Comparison of ENCODE assay signal across 1 cellular context in the genomic region with DNA sequence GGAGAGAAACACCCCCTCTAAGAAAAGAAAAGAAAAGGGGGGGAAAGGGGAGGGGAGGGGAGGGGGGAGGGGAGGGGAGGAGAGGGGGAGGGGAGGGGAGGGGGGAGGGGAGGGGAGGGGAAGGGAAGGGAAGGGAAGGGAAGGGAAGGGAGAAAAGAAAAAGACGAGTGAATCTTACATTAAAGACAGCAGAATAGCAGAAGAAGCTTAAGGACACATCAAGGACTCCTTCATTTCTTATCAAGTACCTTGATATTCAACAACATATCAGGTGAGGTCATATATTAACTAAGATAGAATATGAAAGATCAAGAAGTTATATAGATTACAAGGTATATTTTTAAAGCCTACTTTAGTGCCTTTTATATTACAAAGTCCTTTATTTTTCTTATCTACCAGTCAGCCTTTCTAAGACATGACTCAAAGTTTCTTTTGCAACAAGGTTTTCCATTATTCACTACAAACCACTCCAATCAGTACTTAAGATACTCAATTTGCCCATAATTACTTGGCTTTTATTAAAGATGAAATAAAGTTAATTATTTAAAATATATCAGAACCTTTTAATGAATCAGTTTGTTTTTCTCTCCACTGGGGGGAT.
TF ChIP-seq lines count a peak whose summit lies in the region.

No MANE protein-coding gene starts in this region.

TF ChIP-seq in IMR-90, 13 proteins besides CTCF, POLR2A, EP300 and RAD21:
- TF ChIP-seq, protein P1, sequence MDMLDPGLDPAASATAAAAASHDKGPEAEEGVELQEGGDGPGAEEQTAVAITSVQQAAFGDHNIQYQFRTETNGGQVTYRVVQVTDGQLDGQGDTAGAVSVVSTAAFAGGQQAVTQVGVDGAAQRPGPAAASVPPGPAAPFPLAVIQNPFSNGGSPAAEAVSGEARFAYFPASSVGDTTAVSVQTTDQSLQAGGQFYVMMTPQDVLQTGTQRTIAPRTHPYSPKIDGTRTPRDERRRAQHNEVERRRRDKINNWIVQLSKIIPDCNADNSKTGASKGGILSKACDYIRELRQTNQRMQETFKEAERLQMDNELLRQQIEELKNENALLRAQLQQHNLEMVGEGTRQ (IDR thresholded peaks at IDR 0.05; ENCODE audit: low read depth, low read length) = no peak
- no peak for TF ChIP-seq NFE2L2 (IDR thresholded peaks at IDR 0.05; ENCODE audit: low read depth, low read length)
- TF ChIP-seq, protein P2, sequence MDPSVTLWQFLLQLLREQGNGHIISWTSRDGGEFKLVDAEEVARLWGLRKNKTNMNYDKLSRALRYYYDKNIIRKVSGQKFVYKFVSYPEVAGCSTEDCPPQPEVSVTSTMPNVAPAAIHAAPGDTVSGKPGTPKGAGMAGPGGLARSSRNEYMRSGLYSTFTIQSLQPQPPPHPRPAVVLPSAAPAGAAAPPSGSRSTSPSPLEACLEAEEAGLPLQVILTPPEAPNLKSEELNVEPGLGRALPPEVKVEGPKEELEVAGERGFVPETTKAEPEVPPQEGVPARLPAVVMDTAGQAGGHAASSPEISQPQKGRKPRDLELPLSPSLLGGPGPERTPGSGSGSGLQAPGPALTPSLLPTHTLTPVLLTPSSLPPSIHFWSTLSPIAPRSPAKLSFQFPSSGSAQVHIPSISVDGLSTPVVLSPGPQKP (IDR thresholded peaks at IDR 0.05; ENCODE audit: borderline replicate concordance, low read depth, low read length) = no peak
- no peak for TF ChIP-seq SMC3 (IDR thresholded peaks at IDR 0.05; ENCODE audit: low read depth, low read length)
- no peak for TF ChIP-seq FOS (IDR thresholded peaks at IDR 0.05; ENCODE audit: low read depth, low read length)
- no peak for TF ChIP-seq BHLHE40 (IDR thresholded peaks at IDR 0.05; ENCODE audit: low read depth, low read length)
- TF ChIP-seq MXI1 (IDR thresholded peaks at IDR 0.05; ENCODE audit: borderline replicate concordance, low read depth, low read length) = no peak
- TF ChIP-seq CHD1 (IDR thresholded peaks at IDR 0.05; ENCODE audit: low read depth, low read length) = no peak
- TF ChIP-seq RCOR1 (IDR thresholded peaks at IDR 0.05; ENCODE audit: insufficient replicate concordance, low read length) = no peak
- no peak for TF ChIP-seq RFX5 (IDR thresholded peaks at IDR 0.05; ENCODE audit: low read depth, low read length)
- no peak for TF ChIP-seq CEBPB (IDR thresholded peaks at IDR 0.05; ENCODE audit: low read depth, low read length)
- TF ChIP-seq MAZ (IDR thresholded peaks at IDR 0.05; ENCODE audit: borderline replicate concordance, low read depth, low read length) = no peak
